Comparison of ENCODE assay signal across 15 cellular contexts in the genomic region with DNA sequence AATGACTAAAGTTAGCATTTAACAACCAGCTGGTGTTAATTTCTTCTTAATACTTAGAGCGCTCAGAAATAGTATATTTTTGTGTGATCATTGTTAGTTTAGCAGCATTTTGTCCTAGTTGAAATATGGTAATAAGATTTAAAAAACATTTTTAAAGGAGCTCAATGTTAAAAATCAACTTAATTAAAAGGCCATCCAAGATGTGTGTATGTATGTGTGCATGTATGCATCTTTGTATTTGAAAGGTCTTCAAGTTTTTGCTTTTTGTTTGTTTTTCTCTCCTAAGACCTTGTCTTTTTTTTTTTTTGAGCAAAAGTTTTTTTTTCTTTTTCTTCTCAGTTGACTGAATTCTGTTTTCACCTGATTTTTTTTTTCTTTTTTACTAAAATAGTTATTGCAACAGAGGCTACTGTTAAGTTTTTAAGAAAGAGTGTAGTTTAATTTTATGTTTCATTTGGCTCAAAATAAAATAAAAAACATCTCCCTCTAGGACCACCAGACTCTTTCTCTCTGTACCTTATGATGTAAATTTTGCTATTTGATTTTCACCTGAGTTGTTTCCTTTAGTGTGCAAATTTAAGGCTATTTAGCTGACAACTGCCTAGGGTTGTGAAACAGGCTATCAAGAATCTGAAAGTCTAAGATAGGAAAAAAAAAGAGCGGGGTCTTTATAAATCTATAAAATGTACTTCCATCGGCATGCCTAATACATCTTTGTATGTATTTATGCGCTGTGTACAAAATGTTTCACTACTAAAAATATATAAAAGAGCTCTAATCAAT.
DNase-seq lines count a peak whose midpoint lies in the region; ATAC-seq, FAIRE-seq and TF ChIP-seq lines count a peak whose summit lies in the region.
"Had no signal": no experiment of that assay in that cellular context is flagged by ENCODE, and none has a peak within 500 bp of the region (broad histone marks: within the 10 kb centered on the region; RNA-seq: fewer than 3 reads in every experiment).

No MANE protein-coding gene starts in this region.

- H2AFZ ChIP-seq in neural progenitor cell (replicated peaks), result peak overlapping the region; percentile 46

- no peaks in the 10 kb centered on the region for H3F3A ChIP-seq in neural progenitor cell (ENCODE audit: low read depth)

- H3K79me2 ChIP-seq in neural progenitor cell (ENCODE audit: low read depth), result no peaks in the 10 kb centered on the region

- peaks cover 19% of the 10 kb centered on the region for H3K9me3 ChIP-seq in KOPT-K1 (ENCODE audit: insufficient read depth, low read length, poor library complexity, severe bottlenecking)
- H3K9me3 ChIP-seq in neural progenitor cell (ENCODE audit: low read depth), result peaks cover 11% of the 10 kb centered on the region
- H3K9me3 ChIP-seq: HAP-1 had no signal

- no peak for ATAC-seq in HG03432 (IDR thresholded peaks at IDR 0.05; ENCODE audit: unreplicated experiment)

- H3K36me3 Mint-ChIP-seq in neural progenitor cell, result no peaks in the 10 kb centered on the region

- no peak overlapping the region for H3K4me3 Mint-ChIP-seq in neural progenitor cell

- H3K4me3 ChIP-seq in neural progenitor cell, result no peak overlapping the region
- H3K4me3 ChIP-seq: BLaER1, HAP-1 had no signal

- H4K20me1 ChIP-seq in neural progenitor cell (ENCODE audit: low read depth), result no peaks in the 10 kb centered on the region
- H4K20me1 ChIP-seq: BLaER1 had no signal

- peaks cover 10% of the 10 kb centered on the region for H3K9me3 Mint-ChIP-seq in neural progenitor cell

- no peak overlapping the region for H3K27ac Mint-ChIP-seq in neural progenitor cell

- peaks cover 5% of the 10 kb centered on the region for H3K4me1 Mint-ChIP-seq in neural progenitor cell

- H3K9ac ChIP-seq in neural progenitor cell, result no peak overlapping the region
- H3K9ac ChIP-seq: BLaER1 had no signal

- H3K27me3 Mint-ChIP-seq in neural progenitor cell (ENCODE audit: insufficient read depth, low read depth), result peaks cover 7% of the 10 kb centered on the region

- no peaks in the 10 kb centered on the region for H3K36me3 ChIP-seq in KOPT-K1 (ENCODE audit: insufficient read depth, low read length)
- no peaks in the 10 kb centered on the region for H3K36me3 ChIP-seq in neural progenitor cell
- H3K36me3 ChIP-seq: BLaER1, HAP-1 had no signal

- H3K27ac ChIP-seq in KOPT-K1 (ENCODE audit: low read depth, low read length, poor library complexity, severe bottlenecking), result peak overlapping the region; percentile 51
- H3K27ac ChIP-seq in neural progenitor cell, result no peak overlapping the region
- H3K27ac ChIP-seq: BLaER1 had no signal

- no peak for TF ChIP-seq CTCF in neural progenitor cell (IDR thresholded peaks at IDR 0.05)

- DNase-seq in neural progenitor cell (ENCODE audit: low spot score) (no peak), COLO829 (ENCODE audit: low spot score) (no peak), SW480 (ENCODE audit: low spot score) (no peak)
- DNase-seq: EL, KBM-7, NCI-H1092, NCI-H345, NCI-H526 treated with DMSO at 0.1 percent for 48 hours had no signal

- FAIRE-seq in G401.6 (lab: Jason Lieb, UNC) (peak; percentile 77), endometrium (lab: Jason Lieb, UNC) (peak; percentile 12)
- FAIRE-seq: HTR-8/SVneo had no signal

- peaks cover 2% of the 10 kb centered on the region for H3K4me1 ChIP-seq in neural progenitor cell
- H3K4me1 ChIP-seq: BLaER1, HAP-1 had no signal

- no peaks in the 10 kb centered on the region for H3K27me3 ChIP-seq in neural progenitor cell
- H3K27me3 ChIP-seq: BLaER1 had no signal

- H3K4me2 ChIP-seq in neural progenitor cell, result no peak overlapping the region
- H3K4me2 ChIP-seq: BLaER1 had no signal
